ENCODE assay signal across 20 cellular contexts in the genomic region with DNA sequence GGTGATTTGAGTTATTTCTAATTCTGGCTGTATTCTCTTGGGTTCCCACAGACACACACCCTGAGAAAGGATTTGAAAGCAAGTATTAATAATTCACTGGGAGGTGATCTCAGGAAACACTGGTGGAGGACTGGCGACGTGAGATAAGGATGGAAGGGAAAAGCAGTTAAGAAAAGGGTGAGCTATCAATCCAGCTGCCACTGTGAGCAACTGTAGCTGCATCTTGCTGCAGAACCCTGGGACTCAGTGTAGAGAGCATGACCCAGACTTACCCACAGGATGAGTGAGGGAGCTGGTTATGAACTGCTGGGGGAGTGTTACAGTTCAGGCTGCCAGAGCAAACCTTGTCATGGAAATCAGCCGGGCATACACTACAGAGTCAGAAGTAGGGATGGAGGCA.
A peak's percentile ranks its signal among the peaks of the same experiment; 100 is the strongest.
DNase-seq lines count a peak whose midpoint lies in the region; ATAC-seq and TF ChIP-seq lines count a peak whose summit lies in the region.
"Had no signal": no experiment of that assay in that cellular context is flagged by ENCODE, and none has a peak within 500 bp of the region (broad histone marks: within the 10 kb centered on the region; RNA-seq: fewer than 3 reads in every experiment).

No MANE protein-coding gene starts in this region.

- no peaks in the 10 kb centered on the region for H3K36me3 Mint-ChIP-seq in endothelial cell (ENCODE audit: low read depth, unreplicated experiment)
- H3K36me3 Mint-ChIP-seq: activated CD4-positive, alpha-beta memory T cell treated with anti-CD3 and anti-CD28 coated beads for 36 hours; naive thymus-derived CD8-positive, alpha-beta T cell had no signal

- ATAC-seq in GM18909 (IDR thresholded peaks at IDR 0.05; ENCODE audit: poor library complexity, unreplicated experiment) (no peak), GM18858 (IDR thresholded peaks at IDR 0.05; ENCODE audit: unreplicated experiment) (no peak)
- ATAC-seq: activated T-helper 17 cell treated with anti-CD3 and anti-CD28 coated beads, Interleukin-2, amount 50 U/mL, for 72 hours; esophagus mucosa; naive thymus-derived CD8-positive, alpha-beta T cell had no signal

- POLR2A ChIA-PET in OCI-LY7 (lab: Charles Lee), result interaction anchor here (0.6 to 1.1 kb wide), 3 partner anchors 34 to 283 kb away, joined by 3 read pairs; no protein-coding TSS in a partner anchor

- no TSS peak for BruUV-seq in OCI-LY7 (replicated peaks; lab: Mats Ljungman, UMichigan)

- no peaks in the 10 kb centered on the region for H3K9me3 Mint-ChIP-seq in endothelial cell (ENCODE audit: unreplicated experiment)
- H3K9me3 Mint-ChIP-seq: activated CD4-positive, alpha-beta memory T cell treated with anti-CD3 and anti-CD28 coated beads for 36 hours; activated T-helper 17 cell treated with anti-CD3 and anti-CD28 coated beads, Interleukin-2, amount 50 U/mL, for 72 hours; naive thymus-derived CD8-positive, alpha-beta T cell had no signal

- H2BK12ac ChIP-seq in neuronal stem cell (ENCODE audit: low read length), result no peak overlapping the region

- H3K27ac ChIP-seq in OCI-LY7 (ENCODE audit: low read depth, low read length, poor library complexity, severe bottlenecking) (no peak overlapping the region), neuronal stem cell (replicated peaks; ENCODE audit: low read length) (no peak overlapping the region), esophagus muscularis mucosa (replicated peaks in 1 of 4) (no peak overlapping the region)
- H3K27ac ChIP-seq: coronary artery, heart right ventricle had no signal

- no peak overlapping the region for H4K91ac ChIP-seq in neuronal stem cell (ENCODE audit: low read depth, low read length, poor library complexity)

- no peak overlapping the region for H3K18ac ChIP-seq in neuronal stem cell (ENCODE audit: low read length)

- TF ChIP-seq POLR2A in esophagus muscularis mucosa (IDR thresholded peaks at IDR 0.05; ENCODE audit: low read depth), result no peak

- no peaks in the 10 kb centered on the region for H3K79me1 ChIP-seq in neuronal stem cell (ENCODE audit: low read depth, low read length)

- H3K4me1 ChIP-seq in OCI-LY7 (ENCODE audit: insufficient read depth, low read length, poor library complexity, severe bottlenecking) (peaks cover 22% of the 10 kb centered on the region), neuronal stem cell (ENCODE audit: control insufficient read depth in 2 of 2, insufficient read depth in 1 of 2, low read depth in 1 of 2, low read length in 2 of 2) (peaks cover 1 to 2% of the 10 kb centered on the region in 2 donors), esophagus muscularis mucosa (no peaks in the 10 kb centered on the region)
- H3K4me1 ChIP-seq: heart right ventricle had no signal

- no peak overlapping the region for H2AK5ac ChIP-seq in neuronal stem cell (ENCODE audit: low read depth, low read length)

- H3K4me2 ChIP-seq in OCI-LY7 (ENCODE audit: low read length), result no peak overlapping the region
- H3K4me2 ChIP-seq in neuronal stem cell (ENCODE audit: insufficient read depth, low read length, poor library complexity, severe bottlenecking), result no peak overlapping the region

- H3K36me3 ChIP-seq in OCI-LY7 (ENCODE audit: insufficient read depth, low read length) (no peaks in the 10 kb centered on the region), neuronal stem cell (replicated peaks in 1 of 2; ENCODE audit: control insufficient read depth in 2 of 2, insufficient read depth in 2 of 2, low read length in 2 of 2) (no peaks in the 10 kb centered on the region), esophagus muscularis mucosa (no peaks in the 10 kb centered on the region)
- H3K36me3 ChIP-seq: heart right ventricle had no signal

- TF ChIP-seq EP300 in esophagus muscularis mucosa (IDR thresholded peaks at IDR 0.05), result no peak

- H3K9me3 ChIP-seq in OCI-LY7 (ENCODE audit: low read length) (no peaks in the 10 kb centered on the region), neuronal stem cell (replicated peaks in 1 of 2; ENCODE audit: control insufficient read depth in 2 of 2, insufficient read depth in 1 of 2, low read depth in 1 of 2, low read length in 2 of 2) (no peaks in the 10 kb centered on the region), esophagus muscularis mucosa (no peaks in the 10 kb centered on the region)
- H3K9me3 ChIP-seq: heart right ventricle had no signal

- no peak overlapping the region for H3K4me3 Mint-ChIP-seq in endothelial cell (ENCODE audit: unreplicated experiment)
- H3K4me3 Mint-ChIP-seq: activated CD4-positive, alpha-beta memory T cell treated with anti-CD3 and anti-CD28 coated beads for 36 hours; activated T-helper 17 cell treated with anti-CD3 and anti-CD28 coated beads, Interleukin-2, amount 50 U/mL, for 72 hours; naive thymus-derived CD8-positive, alpha-beta T cell had no signal

- H3K9me2 ChIP-seq in OCI-LY7 (ENCODE audit: insufficient read depth, low read length), result no peaks in the 10 kb centered on the region

- H3K23ac ChIP-seq in neuronal stem cell (ENCODE audit: low read depth, low read length, poor library complexity), result no peak overlapping the region

- DNase-seq in GDM1 (lab: John Stamatoyannopoulos, UW), result peak; percentile 82
- DNase-seq in OCI-LY7 (ENCODE audit: low spot score), result peak; percentile 16
- peak; percentile 14 for DNase-seq in endothelial cell (ENCODE audit: low spot score)
- no peak for DNase-seq in neuronal stem cell (ENCODE audit: low spot score)
- no peak for DNase-seq in HCEC 1CT
- DNase-seq in esophagus muscularis mucosa (ENCODE audit: extremely low spot score), result no peak
- DNase-seq: activated CD4-positive, alpha-beta memory T cell treated with anti-CD3 and anti-CD28 coated beads for 36 hours; amygdala; DMS153; heart right ventricle; naive thymus-derived CD8-positive, alpha-beta T cell; NCI-H1092 treated with DMSO at 0.1 percent for 48 hours; NCI-H345; SHP77 treated with DMSO at 0.1 percent for 48 hours; stimulated activated CD4-positive, alpha-beta T cell treated with anti-CD3 and anti-CD28 coated beads, Interleukin-4, amount 100 ng/mL, for 1 hour had no signal

- intact Hi-C loops in OCI-LY7 (cut with micrococcal nuclease; ENCODE audit: unreplicated experiment), result no loop called here
- intact Hi-C loops in esophagus muscularis mucosa (cut with DNase I), result no loop called here

- TF ChIP-seq CTCF in OCI-LY7 (conservative IDR thresholded peaks at IDR 0.05; ENCODE audit: low read length), result no peak
- TF ChIP-seq CTCF in endothelial cell (IDR thresholded peaks at IDR 0.05; ENCODE audit: unreplicated experiment), result no peak
- no peak for TF ChIP-seq CTCF in esophagus muscularis mucosa (IDR thresholded peaks at IDR 0.05)

- no peak overlapping the region for H4K8ac ChIP-seq in neuronal stem cell (ENCODE audit: low read depth, low read length)

- H3K9ac ChIP-seq in neuronal stem cell (ENCODE audit: low read depth, low read length, poor library complexity), result no peak overlapping the region

- H3K4ac ChIP-seq in neuronal stem cell (ENCODE audit: low read length), result no peak overlapping the region

- peaks cover 3% of the 10 kb centered on the region for H3K27me3 Mint-ChIP-seq in endothelial cell (ENCODE audit: unreplicated experiment)
- H3K27me3 Mint-ChIP-seq: activated CD4-positive, alpha-beta memory T cell treated with anti-CD3 and anti-CD28 coated beads for 36 hours; activated T-helper 17 cell treated with anti-CD3 and anti-CD28 coated beads, Interleukin-2, amount 50 U/mL, for 72 hours; naive thymus-derived CD8-positive, alpha-beta T cell had no signal

- WGBS in neuronal stem cell (ENCODE audit: extremely low coverage in 2 of 2, insufficient read length in 2 of 2, insufficient replicate concordance in 1 of 2), 2 donors, result no CpG with 5 or more reads among the region's 3 CpGs
- 83% methylated on average over 3 of the region's 3 CpGs for WGBS in esophagus muscularis mucosa

- peaks cover 32% of the 10 kb centered on the region for H3K4me1 Mint-ChIP-seq in endothelial cell (ENCODE audit: unreplicated experiment)

- H3K4me3 ChIP-seq in OCI-LY7 (ENCODE audit: low read depth, low read length, poor library complexity, severe bottlenecking), result no peak overlapping the region
- H3K4me3 ChIP-seq in neuronal stem cell (ENCODE audit: low read length in 2 of 2), result no peak overlapping the region
- no peak overlapping the region for H3K4me3 ChIP-seq in esophagus muscularis mucosa
- H3K4me3 ChIP-seq: coronary artery, heart right ventricle had no signal

- no peaks in the 10 kb centered on the region for H3K79me2 ChIP-seq in OCI-LY7 (ENCODE audit: insufficient read depth, low read depth, low read length)

- H3K27ac Mint-ChIP-seq in endothelial cell (ENCODE audit: unreplicated experiment), result peak overlapping the region; percentile 19
- H3K27ac Mint-ChIP-seq: activated CD4-positive, alpha-beta memory T cell treated with anti-CD3 and anti-CD28 coated beads for 36 hours; activated T-helper 17 cell treated with anti-CD3 and anti-CD28 coated beads, Interleukin-2, amount 50 U/mL, for 72 hours had no signal

- no peak overlapping the region for H2BK120ac ChIP-seq in neuronal stem cell (ENCODE audit: low read depth, low read length)

- H4K20me1 ChIP-seq in OCI-LY7 (ENCODE audit: insufficient read depth, low read length), result no peaks in the 10 kb centered on the region

- no peak overlapping the region for H3K14ac ChIP-seq in neuronal stem cell (ENCODE audit: low read length)

- H2AFZ ChIP-seq in OCI-LY7 (ENCODE audit: low read length) (no peak overlapping the region), neuronal stem cell (ENCODE audit: low read length) (peak overlapping the region; percentile 52)

- no peak overlapping the region for H2BK5ac ChIP-seq in neuronal stem cell (ENCODE audit: low read length)

- H3K27me3 ChIP-seq in neuronal stem cell (ENCODE audit: control insufficient read depth in 3 of 3, insufficient read depth in 3 of 3, low read depth in 1 of 3, low read length in 3 of 3) (no peaks in the 10 kb centered on the region), esophagus muscularis mucosa (no peaks in the 10 kb centered on the region)
- H3K27me3 ChIP-seq: heart right ventricle had no signal

- no peak overlapping the region for H2BK15ac ChIP-seq in neuronal stem cell (ENCODE audit: low read length)

- CTCF ChIA-PET in OCI-LY7 (lab: Charles Lee; ENCODE audit: unreplicated experiment), result no interaction called here

Comparison
In these comparisons a context has a peak if more than half of its experiments do, and no peak if none do; other contexts are left out.
1. DNase-seq: peak in GDM1 (single experiment), OCI-LY7 (single experiment) and endothelial cell (single experiment); none in neuronal stem cell (single experiment), HCEC 1CT (single experiment) and esophagus muscularis mucosa (single experiment).